In genomic region chr2:33484042-33484621, GRCh38 we compare ENCODE assay signal across 11 cellular contexts. TPM values are rescaled to one million over a fixed set of nuclear protein-coding genes. Genes with fewer than 3 reads are reported as not detected.
A peak's percentile ranks its signal among the peaks of the same experiment; 100 is the strongest.
DNase-seq lines count a peak whose midpoint lies in the region; ATAC-seq and TF ChIP-seq lines count a peak whose summit lies in the region.
"Had no signal": no experiment of that assay in that cellular context is flagged by ENCODE, and none has a peak within 500 bp of the region (broad histone marks: within the 10 kb centered on the region; RNA-seq: fewer than 3 reads in every experiment).

No MANE protein-coding gene starts in this region.

- DNase-seq in BJ (ENCODE audit: low read depth) (peak; percentile 6), fibroblast of lung (ENCODE audit: low read depth in 2 of 2) (peak in 1 of 2 donors; percentile 36), germinal center (ENCODE audit: low spot score) (no peak), NCI-H1417 (lab: John Stamatoyannopoulos, UW) (no peak), retina (no peak)
- DNase-seq in stimulated activated naive CD4-positive, alpha-beta T cell treated with Interleukin-2 at 50 U/mL for 16 hours (lab: John Stamatoyannopoulos, UW), result no peak
- DNase-seq: activated naive CD4-positive, alpha-beta T cell treated with Interleukin-2 at 50 U/mL for 16 hours; esophagus squamous epithelium; NCI-H526 treated with DMSO at 0.1 percent for 48 hours had no signal

- CTCF ChIA-PET in BJ (lab: Yijun Ruan, JAX), result interaction anchor here (0.6 kb wide), 2 partner anchors 99 to 299 kb away, joined by 3 to 4 read pairs; no protein-coding TSS in a partner anchor

- peaks cover 3% of the 10 kb centered on the region for H3K4me1 ChIP-seq in fibroblast of lung (ENCODE audit: control insufficient read depth, extremely low read depth, insufficient read depth, low read length)
- H3K4me1 ChIP-seq: esophagus squamous epithelium had no signal

- H3K27me3 ChIP-seq in BJ (ENCODE audit: control insufficient read depth, insufficient read depth, low read length) (no peaks in the 10 kb centered on the region), fibroblast of lung (ENCODE audit: control insufficient read depth, insufficient read depth, low read length) (no peaks in the 10 kb centered on the region)
- H3K27me3 ChIP-seq: esophagus squamous epithelium had no signal

- no peak overlapping the region for H3K4me3 ChIP-seq in BJ (ENCODE audit: low read depth, low read length)
- H3K4me3 ChIP-seq in fibroblast of lung (replicated peaks in 1 of 4; ENCODE audit: control extremely low read depth in 1 of 4, insufficient read depth in 1 of 4, low read depth in 3 of 4, low read length in 4 of 4), result no peak overlapping the region
- H3K4me3 ChIP-seq: esophagus squamous epithelium had no signal

- POLR2A ChIA-PET in BJ (lab: Charles Lee), result no interaction called here

- H4K20me1 ChIP-seq in fibroblast of lung (ENCODE audit: control insufficient read depth, extremely low read depth, insufficient read depth, low read length), result no peaks in the 10 kb centered on the region

- peak overlapping the region; percentile 39 for H2AFZ ChIP-seq in fibroblast of lung (ENCODE audit: low read length)

- TF ChIP-seq CTCF in BJ (IDR thresholded peaks at IDR 0.05; ENCODE audit: insufficient read depth, low read depth, low read length), result no peak
- no peak for TF ChIP-seq CTCF in fibroblast of lung (conservative IDR thresholded peaks at IDR 0.05 in 1 of 2, IDR thresholded peaks at IDR 0.05 in 1 of 2; ENCODE audit: low read depth in 1 of 2, low read length in 2 of 2)

- TF ChIP-seq POLR2A in GM19099 (IDR thresholded peaks at IDR 0.05; ENCODE audit: extremely low read depth, insufficient read length, low read depth), result peak; percentile 9

- no peaks in the 10 kb centered on the region for H3K9me3 ChIP-seq in fibroblast of lung (ENCODE audit: control insufficient read depth, insufficient read depth, low read depth, low read length)

- peak overlapping the region; percentile 10 for H3K9ac ChIP-seq in fibroblast of lung (ENCODE audit: insufficient read depth, low read length)

- H3K4me2 ChIP-seq in fibroblast of lung (ENCODE audit: extremely low read depth, insufficient read depth, low read length), result peak overlapping the region; percentile 60

- peak overlapping the region; percentile 15 for H3K27ac ChIP-seq in fibroblast of lung (ENCODE audit: insufficient read depth, low read length)

- peak; percentile 18 for ATAC-seq in HG03469 (IDR thresholded peaks at IDR 0.05; ENCODE audit: unreplicated experiment)

- H3K36me3 ChIP-seq in BJ (ENCODE audit: control insufficient read depth, insufficient read depth, low read length), result no peaks in the 10 kb centered on the region
- no peaks in the 10 kb centered on the region for H3K36me3 ChIP-seq in fibroblast of lung (ENCODE audit: control insufficient read depth, insufficient read depth, low read length)
- H3K36me3 ChIP-seq: esophagus squamous epithelium had no signal

- no peaks in the 10 kb centered on the region for H3K79me2 ChIP-seq in fibroblast of lung (ENCODE audit: control insufficient read depth, insufficient read depth, low read length)

RNA-seq across cellular contexts. Expression of gene RASGRP3, which starts 7.7 kb away (rescaled TPM):
- polyA plus RNA-seq in BJ (2011; rRNA removed), result 1.7 and 2.6 TPM in 2 replicates
- polyA minus RNA-seq in BJ (2011; rRNA and poly(A)+ RNA removed), result 0.85 and 1.6 TPM in 2 replicates
- total RNA-seq in fibroblast of lung, result 0.26 and 0.50 TPM in 2 replicates
- polyA plus RNA-seq in fibroblast of lung, result 2.2 and 6.1 TPM in 2 replicates
- polyA plus RNA-seq in fibroblast of lung (2012), result 2.0 and 2.3 TPM in 2 replicates
- polyA minus RNA-seq in fibroblast of lung (ENCODE audit: low replicate concordance), result 2.0 and 12.6 TPM in 2 replicates
